ENCODE assay signal across 8 cellular contexts in genomic region chr15:84982301-84982920, GRCh38. TPM values are rescaled to one million over a fixed set of nuclear protein-coding genes. Genes with fewer than 3 reads are reported as not detected.
DNase-seq lines count a peak whose midpoint lies in the region; ATAC-seq lines count a peak whose summit lies in the region.

No MANE protein-coding gene starts in this region.

- H3K27ac Mint-ChIP-seq in T-cell, result peak overlapping the region; percentile 95 to 97

- POLR2A ChIA-PET in T-cell (lab: Charles Lee), result no interaction called here

- peak; percentile 28 to 67 (median 52) for DNase-seq in T-cell
- DNase-seq in astrocyte of the hippocampus (ENCODE audit: low read depth, low spot score), result peak; percentile 48
- peak; percentile 52 for DNase-seq in inferior parietal cortex (ENCODE audit: extremely low spot score)
- DNase-seq in stimulated activated CD4-positive, alpha-beta T cell treated with anti-CD3 and anti-CD28 coated beads, Interleukin-12 subunit alpha, Interleukin-12 subunit beta, amount 100 ng/mL, for 4 hours, result peak; percentile 37
- no peak for DNase-seq in NCI-H1092 treated with DMSO at 0.1 percent for 48 hours (lab: John Stamatoyannopoulos, UW)

- peaks cover 51 to 53% (median 51%) of the 10 kb centered on the region in 3 donors for H3K4me1 Mint-ChIP-seq in T-cell

- no peaks in the 10 kb centered on the region for H3K27me3 Mint-ChIP-seq in T-cell

- CTCF ChIA-PET in T-cell (lab: Charles Lee), result no interaction called here

- no peaks in the 10 kb centered on the region for H3K9me3 Mint-ChIP-seq in T-cell

- H3K36me3 Mint-ChIP-seq in T-cell, result no peaks in the 10 kb centered on the region

- ATAC-seq in GM21786 (IDR thresholded peaks at IDR 0.05; ENCODE audit: unreplicated experiment), result peak; percentile 14
- ATAC-seq in T-cell (replicated peaks in 1 of 4), result peak in 1 of 4 experiments; percentile 4
- no peak for ATAC-seq in GM18873 (IDR thresholded peaks at IDR 0.05; ENCODE audit: low FRiP score, unreplicated experiment)
- no peak for ATAC-seq in GM19463 (IDR thresholded peaks at IDR 0.05; ENCODE audit: unreplicated experiment)

- peak overlapping the region; percentile 92 to 96 (median 95) for H3K4me3 Mint-ChIP-seq in T-cell

RNA-seq across cellular contexts. Expression of gene PDE8A, which starts 0.8 kb away (rescaled TPM):
- 10 to 100 TPM; 21.5 to 33.7 (median 25.1) TPM for total RNA-seq in T-cell
